12 cellular contexts compared by ENCODE assay signal in genomic region chr10:70974351-70974901, GRCh38.
DNase-seq lines count a peak whose midpoint lies in the region; ATAC-seq and TF ChIP-seq lines count a peak whose summit lies in the region.
"Had no signal": no experiment of that assay in that cellular context is flagged by ENCODE, and none has a peak within 500 bp of the region (broad histone marks: within the 10 kb centered on the region; RNA-seq: fewer than 3 reads in every experiment).

No MANE protein-coding gene starts in this region.

- POLR2A ChIA-PET in Panc1 (lab: Charles Lee), result no interaction called here
- POLR2A ChIA-PET in HEK293T (lab: Yijun Ruan, JAX), result no interaction called here

- no TSS peak for BruUV-seq in Panc1 (replicated peaks; lab: Mats Ljungman, UMichigan)

- in situ Hi-C loops in Panc1 (cut with HindIII; ENCODE audit: low pct_unique_long_range_greater_than_20kb, low sequenced_read_pairs), result no loop called here

- H3K4me3 ChIP-seq in AG10803 (ENCODE audit: low read length) (no peak overlapping the region), Panc1 (ENCODE audit: low read depth in 2 of 2, low read length in 2 of 2) (no peak overlapping the region), fibroblast of pulmonary artery (replicated peaks; ENCODE audit: low read depth, low read length) (no peak overlapping the region)
- H3K4me3 ChIP-seq: Peyer's patch, skin epidermis had no signal

- peaks cover 10% of the 10 kb centered on the region for H3K27me3 ChIP-seq in Panc1 (ENCODE audit: control insufficient read depth, insufficient read depth, low read length)
- H3K27me3 ChIP-seq: Peyer's patch had no signal

- DNase-seq in AG10803 (ENCODE audit: low read depth) (peak; percentile 15), ELR (ENCODE audit: low read depth) (peak; percentile 52), Panc1 (ENCODE audit: low read depth, low spot score) (no peak), fibroblast of pulmonary artery (ENCODE audit: low read depth) (peak; percentile 4), NCI-H1048 (lab: John Stamatoyannopoulos, UW) (no peak), HEK293T (ENCODE audit: extremely low spot score) (no peak), kidney glomerular epithelial cell (lab: John Stamatoyannopoulos, UW) (no peak)
- DNase-seq: activated CD4-positive, CD25-positive, alpha-beta regulatory T cell; NCI-H1092 treated with DMSO at 0.1 percent for 48 hours had no signal

- no peak overlapping the region for H3K27ac ChIP-seq in Panc1 (ENCODE audit: low read length)
- H3K27ac ChIP-seq: Peyer's patch, skin epidermis had no signal

- ATAC-seq in Panc1 (peak; percentile 43), GM18505 (IDR thresholded peaks at IDR 0.05; ENCODE audit: unreplicated experiment) (no peak)

- intact Hi-C loops in Panc1 (cut with micrococcal nuclease; ENCODE audit: unreplicated experiment), result no loop called here

- no peak for TF ChIP-seq POLR2A in GM18505 (IDR thresholded peaks at IDR 0.05; ENCODE audit: borderline replicate concordance, extremely low read depth, insufficient read depth, insufficient read length)

- CTCF ChIA-PET in Panc1 (lab: Charles Lee) (no interaction called here), HEK293T (lab: Yijun Ruan, JAX) (no interaction called here)

- no peaks in the 10 kb centered on the region for H3K36me3 ChIP-seq in Panc1 (ENCODE audit: control insufficient read depth, insufficient read depth, low read length)
- H3K36me3 ChIP-seq: Peyer's patch had no signal

- TF ChIP-seq CTCF in AG10803 (conservative IDR thresholded peaks at IDR 0.05; ENCODE audit: low read length) (no peak), Panc1 (IDR thresholded peaks at IDR 0.05) (no peak), fibroblast of pulmonary artery (IDR thresholded peaks at IDR 0.05; ENCODE audit: low read length, missing control alignments) (no peak)

- H3K9me3 ChIP-seq in Panc1 (ENCODE audit: control insufficient read depth, insufficient read depth, low read depth, low read length), result peaks cover 11% of the 10 kb centered on the region

- no peaks in the 10 kb centered on the region for H3K4me1 ChIP-seq in Panc1 (ENCODE audit: control insufficient read depth, insufficient read depth, low read length)
- H3K4me1 ChIP-seq: Peyer's patch had no signal

TF ChIP-seq in HEK293T, 16 proteins besides CTCF, POLR2A, EP300 and RAD21:
- TF ChIP-seq ARNT (IDR thresholded peaks at IDR 0.05) (no peak), SP1 (IDR thresholded peaks at IDR 0.05) (no peak), NFRKB (IDR thresholded peaks at IDR 0.05) (no peak), TARDBP (IDR thresholded peaks at IDR 0.05) (no peak), CTBP1 (IDR thresholded peaks at IDR 0.05; ENCODE audit: borderline replicate concordance) (no peak), FOXM1 (IDR thresholded peaks at IDR 0.05; ENCODE audit: borderline replicate concordance) (no peak)
- TF ChIP-seq, protein P1, sequence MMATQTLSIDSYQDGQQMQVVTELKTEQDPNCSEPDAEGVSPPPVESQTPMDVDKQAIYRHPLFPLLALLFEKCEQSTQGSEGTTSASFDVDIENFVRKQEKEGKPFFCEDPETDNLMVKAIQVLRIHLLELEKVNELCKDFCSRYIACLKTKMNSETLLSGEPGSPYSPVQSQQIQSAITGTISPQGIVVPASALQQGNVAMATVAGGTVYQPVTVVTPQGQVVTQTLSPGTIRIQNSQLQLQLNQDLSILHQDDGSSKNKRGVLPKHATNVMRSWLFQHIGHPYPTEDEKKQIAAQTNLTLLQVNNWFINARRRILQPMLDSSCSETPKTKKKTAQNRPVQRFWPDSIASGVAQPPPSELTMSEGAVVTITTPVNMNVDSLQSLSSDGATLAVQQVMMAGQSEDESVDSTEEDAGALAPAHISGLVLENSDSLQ (IDR thresholded peaks at IDR 0.05), result no peak

Comparison
In these comparisons a context has a peak if more than half of its experiments do, and no peak if none do; other contexts are left out.
1. DNase-seq: peak in AG10803 (single experiment), ELR (single experiment) and fibroblast of pulmonary artery (single experiment); none in Panc1 (single experiment), NCI-H1048 (single experiment), HEK293T (single experiment) and kidney glomerular epithelial cell (single experiment).